1 cellular context compared by ENCODE assay signal in genomic region chr6:41538556-41539182, GRCh38.
TF ChIP-seq lines count a peak whose summit lies in the region.

No MANE protein-coding gene starts in this region.

TF ChIP-seq in HepG2, 621 proteins besides CTCF, POLR2A, EP300 and RAD21 (continued from another document):
- TF ChIP-seq, protein P1, sequence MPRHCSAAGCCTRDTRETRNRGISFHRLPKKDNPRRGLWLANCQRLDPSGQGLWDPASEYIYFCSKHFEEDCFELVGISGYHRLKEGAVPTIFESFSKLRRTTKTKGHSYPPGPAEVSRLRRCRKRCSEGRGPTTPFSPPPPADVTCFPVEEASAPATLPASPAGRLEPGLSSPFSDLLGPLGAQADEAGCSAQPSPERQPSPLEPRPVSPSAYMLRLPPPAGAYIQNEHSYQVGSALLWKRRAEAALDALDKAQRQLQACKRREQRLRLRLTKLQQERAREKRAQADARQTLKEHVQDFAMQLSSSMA (CRISPR knock-in tag; IDR thresholded peaks at IDR 0.05): no peak
- TF ChIP-seq ZSCAN21 (CRISPR knock-in tag; IDR thresholded peaks at IDR 0.05; ENCODE audit: borderline replicate concordance) (no peak), ZMYM4 (CRISPR knock-in tag; IDR thresholded peaks at IDR 0.05) (no peak), REPIN1 (CRISPR knock-in tag; IDR thresholded peaks at IDR 0.05; ENCODE audit: borderline replicate concordance, low read depth) (peak; percentile 59; the same call in 1 of the 2 replicates), SALL1 (CRISPR knock-in tag; IDR thresholded peaks at IDR 0.05) (peak; percentile 49; the same call in 1 of the 2 replicates), SALL2 (CRISPR knock-in tag; IDR thresholded peaks at IDR 0.05) (no peak), ZNF687 (CRISPR knock-in tag; IDR thresholded peaks at IDR 0.05) (0 out of 2 replicates have a peak, but pooled peaks have one; percentile 11), CREB3 (CRISPR knock-in tag; IDR thresholded peaks at IDR 0.05) (no peak), THAP11 (CRISPR knock-in tag; IDR thresholded peaks at IDR 0.05) (peak; percentile 62), PAX8 (CRISPR knock-in tag; IDR thresholded peaks at IDR 0.05; ENCODE audit: borderline replicate concordance) (no peak), CENPT (CRISPR knock-in tag; IDR thresholded peaks at IDR 0.05; ENCODE audit: low read depth) (no peak), BCL6 (CRISPR knock-in tag; IDR thresholded peaks at IDR 0.05) (peak; percentile 78), ZNF20 (CRISPR knock-in tag; IDR thresholded peaks at IDR 0.05) (no peak), MTA1 (CRISPR knock-in tag; IDR thresholded peaks at IDR 0.05; ENCODE audit: borderline replicate concordance) (no peak), SRSF1 (optimal IDR thresholded peaks at IDR 0.05; ENCODE audit: low read depth, low read length) (no peak), ATF4 (CRISPR knock-in tag; IDR thresholded peaks at IDR 0.05) (peak in 1 of 2 experiments; percentile 97; a peak in 2 of 4 replicates), NR2F2 (IDR thresholded peaks at IDR 0.05; ENCODE audit: borderline replicate concordance, low read depth) (no peak), ZNF790 (CRISPR knock-in tag; IDR thresholded peaks at IDR 0.05; ENCODE audit: borderline replicate concordance) (no peak), GATAD2A (CRISPR knock-in tag; IDR thresholded peaks at IDR 0.05) (peak; percentile 90), GZF1 (CRISPR knock-in tag; IDR thresholded peaks at IDR 0.05) (peak; percentile 54; the same call in 1 of the 2 replicates), RFX1 (IDR thresholded peaks at IDR 0.05) (no peak), CEBPG (CRISPR knock-in tag; IDR thresholded peaks at IDR 0.05) (peak; percentile 93), USF2 (IDR thresholded peaks at IDR 0.05; ENCODE audit: low read depth, low read length) (no peak), USF2 (CRISPR knock-in tag; IDR thresholded peaks at IDR 0.05; ENCODE audit: borderline replicate concordance) (no peak), HNRNPLL (IDR thresholded peaks at IDR 0.05; ENCODE audit: low read depth, low read length, poor library complexity, severe bottlenecking) (no peak), RXRA (CRISPR knock-in tag; IDR thresholded peaks at IDR 0.05) (peak; percentile 96), HNF4A (CRISPR knock-in tag; IDR thresholded peaks at IDR 0.05) (0 out of 2 replicates have a peak, but pooled peaks have one; percentile 21)
- TF ChIP-seq, protein P2, sequence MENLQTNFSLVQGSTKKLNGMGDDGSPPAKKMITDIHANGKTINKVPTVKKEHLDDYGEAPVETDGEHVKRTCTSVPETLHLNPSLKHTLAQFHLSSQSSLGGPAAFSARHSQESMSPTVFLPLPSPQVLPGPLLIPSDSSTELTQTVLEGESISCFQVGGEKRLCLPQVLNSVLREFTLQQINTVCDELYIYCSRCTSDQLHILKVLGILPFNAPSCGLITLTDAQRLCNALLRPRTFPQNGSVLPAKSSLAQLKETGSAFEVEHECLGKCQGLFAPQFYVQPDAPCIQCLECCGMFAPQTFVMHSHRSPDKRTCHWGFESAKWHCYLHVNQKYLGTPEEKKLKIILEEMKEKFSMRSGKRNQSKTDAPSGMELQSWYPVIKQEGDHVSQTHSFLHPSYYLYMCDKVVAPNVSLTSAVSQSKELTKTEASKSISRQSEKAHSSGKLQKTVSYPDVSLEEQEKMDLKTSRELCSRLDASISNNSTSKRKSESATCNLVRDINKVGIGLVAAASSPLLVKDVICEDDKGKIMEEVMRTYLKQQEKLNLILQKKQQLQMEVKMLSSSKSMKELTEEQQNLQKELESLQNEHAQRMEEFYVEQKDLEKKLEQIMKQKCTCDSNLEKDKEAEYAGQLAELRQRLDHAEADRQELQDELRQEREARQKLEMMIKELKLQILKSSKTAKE (CRISPR knock-in tag; IDR thresholded peaks at IDR 0.05; ENCODE audit: borderline replicate concordance): peak; percentile 35; the same call in 1 of the 2 replicates
